In genomic region chr5:61163905-61164304, GRCh38 we compare ENCODE assay signal across 12 cellular contexts. TPM values are rescaled to one million over a fixed set of nuclear protein-coding genes. Genes with fewer than 3 reads are reported as not detected.
A peak's percentile ranks its signal among the peaks of the same experiment; 100 is the strongest.
DNase-seq lines count a peak whose midpoint lies in the region; ATAC-seq and TF ChIP-seq lines count a peak whose summit lies in the region.
"Had no signal": no experiment of that assay in that cellular context is flagged by ENCODE, and none has a peak within 500 bp of the region (broad histone marks: within the 10 kb centered on the region; RNA-seq: fewer than 3 reads in every experiment).

No MANE protein-coding gene starts in this region.

- peak overlapping the region; percentile 94 to 97; a peak in 3 of 4 replicates for H3K4me3 ChIP-seq in SK-N-SH (ENCODE audit: low read depth in 2 of 2, low read length in 1 of 2)
- peak overlapping the region; percentile 97 for H3K4me3 ChIP-seq in HUES6 (ENCODE audit: low read depth, low read length)
- H3K4me3 ChIP-seq in neural cell (ENCODE audit: low read length), result peak overlapping the region; percentile 82

- H3K9me3 Mint-ChIP-seq in endothelial cell (ENCODE audit: unreplicated experiment), result no peaks in the 10 kb centered on the region

- CTCF ChIA-PET in SK-N-SH (lab: Yijun Ruan, JAX), result interaction anchor here (0.6 to 1.2 kb wide), 2 partner anchors 146 to 205 kb away, joined by 4 to 5 read pairs; no protein-coding TSS in a partner anchor

- H3K27me3 Mint-ChIP-seq in endothelial cell (ENCODE audit: unreplicated experiment), result peaks cover 9% of the 10 kb centered on the region

- H3K79me2 ChIP-seq in SK-N-SH (ENCODE audit: insufficient read depth), result peaks cover 64% of the 10 kb centered on the region
- peaks cover 36% of the 10 kb centered on the region for H3K79me2 ChIP-seq in neural cell (replicated peaks; ENCODE audit: insufficient read depth, low read length)

- no peak for TF ChIP-seq EP300 in SK-N-SH (IDR thresholded peaks at IDR 0.05; ENCODE audit: borderline replicate concordance in 1 of 2, low read depth in 1 of 2, low read length in 1 of 2)
- no peak for TF ChIP-seq EP300 in neural cell (conservative IDR thresholded peaks at IDR 0.05; ENCODE audit: poor library complexity, severe bottlenecking)

- H3K27ac ChIP-seq in SK-N-SH (ENCODE audit: low read depth in 2 of 2, low read length in 1 of 2) (peak overlapping the region in 1 of 2 experiments; percentile 94; a peak in 2 of 4 replicates), HUES6 (ENCODE audit: low read depth, low read length) (no peak overlapping the region), neural cell (ENCODE audit: low read length) (no peak overlapping the region)

- peaks cover 28% of the 10 kb centered on the region for H3K36me3 Mint-ChIP-seq in endothelial cell (ENCODE audit: low read depth, unreplicated experiment)

- H3K27me3 ChIP-seq in SK-N-SH (ENCODE audit: insufficient read depth) (no peaks in the 10 kb centered on the region), HUES6 (ENCODE audit: control insufficient read depth, insufficient read depth, low read length) (no peaks in the 10 kb centered on the region), neural cell (ENCODE audit: insufficient read depth, low read depth, low read length) (no peaks in the 10 kb centered on the region)

- no peak overlapping the region for H3K27ac Mint-ChIP-seq in endothelial cell (ENCODE audit: unreplicated experiment)

- H3K4me1 Mint-ChIP-seq in endothelial cell (ENCODE audit: unreplicated experiment), result peaks cover 39% of the 10 kb centered on the region

- WGBS in SK-N-SH (ENCODE audit: low lambda C conversion rate), result 95% methylated on average over 13 of the region's 13 CpGs

- H3K4me1 ChIP-seq in SK-N-SH (ENCODE audit: control insufficient read depth in 1 of 2, insufficient read depth in 2 of 2, low read depth in 1 of 2, low read length in 1 of 2), result peaks cover 3 to 13% of the 10 kb centered on the region in 2 experiments; a peak in 3 of 4 replicates
- H3K4me1 ChIP-seq in HUES6 (ENCODE audit: control insufficient read depth, insufficient read depth, low read length), result peaks cover 14% of the 10 kb centered on the region; the same call in 1 of the 2 replicates

- H3K36me3 ChIP-seq in SK-N-SH (replicated peaks in 1 of 2; ENCODE audit: control insufficient read depth in 1 of 2, insufficient read depth in 2 of 2, low read length in 1 of 2) (peaks cover 19 to 21% of the 10 kb centered on the region in 2 experiments), HUES6 (ENCODE audit: control insufficient read depth, insufficient read depth, low read length) (peaks cover 27% of the 10 kb centered on the region), neural cell (ENCODE audit: insufficient read depth, low read length) (no peaks in the 10 kb centered on the region)

- H4K20me1 ChIP-seq in SK-N-SH (ENCODE audit: insufficient read depth), result no peaks in the 10 kb centered on the region
- H4K20me1 ChIP-seq in neural cell (ENCODE audit: insufficient read depth), result no peaks in the 10 kb centered on the region

- 0 out of 2 replicates have a peak overlapping the region, but pooled peaks have one; percentile 92 for H3K9ac ChIP-seq in SK-N-SH
- no peak overlapping the region for H3K9ac ChIP-seq in HUES6 (ENCODE audit: low read length)
- H3K9ac ChIP-seq in neural cell (ENCODE audit: low read length), result no peak overlapping the region

- no peak for TF ChIP-seq RAD21 in SK-N-SH (IDR thresholded peaks at IDR 0.05; ENCODE audit: low read length)
- TF ChIP-seq RAD21 in neural cell (conservative IDR thresholded peaks at IDR 0.05), result no peak

- H3K4me2 ChIP-seq in SK-N-SH, result peak overlapping the region; percentile 82
- no peak overlapping the region for H3K4me2 ChIP-seq in neural cell (ENCODE audit: low read length)

- DNase-seq in SK-N-SH (peak; percentile 3), endothelial cell (ENCODE audit: low spot score) (no peak), hypothalamus (lab: John Stamatoyannopoulos, UW) (no peak), NCI-H1436 (lab: John Stamatoyannopoulos, UW) (no peak), cerebellar cortex (ENCODE audit: low spot score) (no peak)
- DNase-seq: EL; GOT3; head of caudate nucleus; stimulated activated CD4-positive, alpha-beta T cell treated with anti-CD3 and anti-CD28 coated beads, Interleukin-4, amount 100 ng/mL, for 1 hour had no signal

- POLR2A ChIA-PET in SK-N-SH (lab: Yijun Ruan, JAX), result interaction anchor here (2.8 kb wide), 1 partner anchor 167 kb away, joined by 27 read pairs; the partner anchor contains the start of gene ZSWIM6

- TF ChIP-seq CTCF in SK-N-SH (IDR thresholded peaks at IDR 0.05) (no peak), endothelial cell (IDR thresholded peaks at IDR 0.05; ENCODE audit: unreplicated experiment) (no peak), neural cell (IDR thresholded peaks at IDR 0.05; ENCODE audit: poor library complexity, severe bottlenecking) (no peak)

- H3K9me2 ChIP-seq in SK-N-SH, result no peaks in the 10 kb centered on the region
- H3K9me2 ChIP-seq in neural cell (ENCODE audit: insufficient read depth, low read length), result no peaks in the 10 kb centered on the region

- H3K4me3 Mint-ChIP-seq in endothelial cell (ENCODE audit: unreplicated experiment), result peak overlapping the region; percentile 95

- peaks cover 10% of the 10 kb centered on the region for H3F3A ChIP-seq in SK-N-SH (replicated peaks; ENCODE audit: insufficient read depth)
- no peaks in the 10 kb centered on the region for H3F3A ChIP-seq in neural cell (ENCODE audit: insufficient read depth, low read length, poor library complexity, severe bottlenecking)

- H2AFZ ChIP-seq in SK-N-SH (ENCODE audit: low read depth) (no peak overlapping the region), neural cell (ENCODE audit: low read depth, low read length) (no peak overlapping the region)

- no peak for ATAC-seq in SK-N-SH treated with all-trans-retinoic acid at 6 μM for 48 hours

- H3K9me3 ChIP-seq in SK-N-SH (no peaks in the 10 kb centered on the region), HUES6 (ENCODE audit: control insufficient read depth, insufficient read depth, low read depth, low read length) (peaks cover 7% of the 10 kb centered on the region), neural cell (ENCODE audit: low read length) (no peaks in the 10 kb centered on the region)

TF ChIP-seq in SK-N-SH, 30 proteins besides CTCF, POLR2A, EP300 and RAD21 (continues in another document):
- TF ChIP-seq RCOR1 (IDR thresholded peaks at IDR 0.05; ENCODE audit: low read length), result no peak
- TF ChIP-seq MAX (IDR thresholded peaks at IDR 0.05; ENCODE audit: low read depth), result no peak
- TF ChIP-seq FOXJ3 (CRISPR knock-in tag; IDR thresholded peaks at IDR 0.05), result no peak

TF ChIP-seq in SK-N-SH treated with all-trans-retinoic acid at 6 μM for 48 hours, 23 proteins besides CTCF, POLR2A, EP300 and RAD21 (continues in another document):
- no peak for TF ChIP-seq CREB5 (CRISPR knock-in tag; IDR thresholded peaks at IDR 0.05; ENCODE audit: low read depth)
- TF ChIP-seq ZNF565 (CRISPR knock-in tag; conservative IDR thresholded peaks at IDR 0.05; ENCODE audit: low read depth), result no peak
- no peak for TF ChIP-seq CSDC2 (CRISPR knock-in tag; IDR thresholded peaks at IDR 0.05)
- no peak for TF ChIP-seq ESRRG (CRISPR knock-in tag; IDR thresholded peaks at IDR 0.05)
- no peak for TF ChIP-seq GLIS3 (CRISPR knock-in tag; IDR thresholded peaks at IDR 0.05)
- TF ChIP-seq PPARA (CRISPR knock-in tag; IDR thresholded peaks at IDR 0.05; ENCODE audit: borderline replicate concordance), result no peak
- no peak for TF ChIP-seq BACH2 (CRISPR knock-in tag; IDR thresholded peaks at IDR 0.05; ENCODE audit: borderline replicate concordance)
- no peak for TF ChIP-seq ZC3H10 (CRISPR knock-in tag; IDR thresholded peaks at IDR 0.05)
- TF ChIP-seq ZFP3 (CRISPR knock-in tag; IDR thresholded peaks at IDR 0.05), result no peak
- no peak for TF ChIP-seq RARB (CRISPR knock-in tag; IDR thresholded peaks at IDR 0.05)

TF ChIP-seq in neural cell, 6 proteins besides CTCF, POLR2A, EP300 and RAD21:
- TF ChIP-seq MXI1 (conservative IDR thresholded peaks at IDR 0.05; ENCODE audit: poor library complexity, severe bottlenecking) (no peak), REST (IDR thresholded peaks at IDR 0.05; ENCODE audit: borderline replicate concordance) (no peak)

RNA-seq across cellular contexts. Expression of gene SMIM15, which starts 1.6 kb away (rescaled TPM):
- polyA plus RNA-seq in SK-N-SH (2012; rRNA removed) (40.3 and 51.1 TPM in 2 replicates), neural cell (22.8 and 30.1 TPM in 2 replicates)
- polyA plus RNA-seq in SK-N-SH (2012; cell fraction: cytosol; rRNA removed), result 65.8 and 78.0 TPM in 2 replicates
- 15.3 and 20.9 TPM in 2 replicates for polyA plus RNA-seq in SK-N-SH (2012; cell fraction: nucleus; rRNA removed)
- 92.1 TPM for total RNA-seq in endothelial cell (ENCODE audit: unreplicated experiment)
- polyA minus RNA-seq in neural cell, result 45.0 and 47.5 TPM in 2 replicates
